ENCODE assay signal across 1 cellular context in genomic region chr7:22332481-22332880, GRCh38.
TF ChIP-seq lines count a peak whose summit lies in the region.

No MANE protein-coding gene starts in this region.

TF ChIP-seq in endothelial cell of umbilical vein, 7 proteins besides CTCF, POLR2A, EP300 and RAD21 (continued from another document):
- TF ChIP-seq FOS (IDR thresholded peaks at IDR 0.05; ENCODE audit: borderline replicate concordance, insufficient read depth, low read length), result no peak
- no peak for TF ChIP-seq POLR2AphosphoS5 (IDR thresholded peaks at IDR 0.05; ENCODE audit: insufficient read depth, low read depth, low read length)
- no peak for TF ChIP-seq GATA2 (IDR thresholded peaks at IDR 0.05; ENCODE audit: insufficient read depth, insufficient read length, low read depth, low read length)
- TF ChIP-seq EZH2 (IDR thresholded peaks at IDR 0.05; ENCODE audit: borderline replicate concordance, low read depth, low read length, severe bottlenecking), result no peak
- TF ChIP-seq MYC (IDR thresholded peaks at IDR 0.05; ENCODE audit: low read depth, low read length), result no peak
- no peak for TF ChIP-seq JUN (IDR thresholded peaks at IDR 0.05; ENCODE audit: borderline replicate concordance, insufficient read depth, insufficient read length, low read depth)
